Comparison of ENCODE assay signal across 1 cellular context in genomic region chr19:16495982-16496612, GRCh38.
TF ChIP-seq lines count a peak whose summit lies in the region.

C19orf44 (plus strand) TSS chr19:16496394; CDS start chr19:16500793, 4,399 bp downstream.
CALR3 (minus strand) TSS chr19:16496167; CDS start chr19:16496129, 38 bp downstream.

TF ChIP-seq in HEK293, 187 proteins besides CTCF, POLR2A, EP300 and RAD21 (continued from another document and continues in another):
- peak; percentile 63; the same call in 1 of the 2 replicates for TF ChIP-seq ZNF629 (tag by site-specific recombination; IDR thresholded peaks at IDR 0.05)
- TF ChIP-seq KLF8 (tag by site-specific recombination; IDR thresholded peaks at IDR 0.05) = peak; percentile 87
- no peak for TF ChIP-seq KLF7 (tag by site-specific recombination; IDR thresholded peaks at IDR 0.05; ENCODE audit: borderline replicate concordance)
- TF ChIP-seq ZNF121 (tag by site-specific recombination; IDR thresholded peaks at IDR 0.05) = no peak
- TF ChIP-seq, protein P1, sequence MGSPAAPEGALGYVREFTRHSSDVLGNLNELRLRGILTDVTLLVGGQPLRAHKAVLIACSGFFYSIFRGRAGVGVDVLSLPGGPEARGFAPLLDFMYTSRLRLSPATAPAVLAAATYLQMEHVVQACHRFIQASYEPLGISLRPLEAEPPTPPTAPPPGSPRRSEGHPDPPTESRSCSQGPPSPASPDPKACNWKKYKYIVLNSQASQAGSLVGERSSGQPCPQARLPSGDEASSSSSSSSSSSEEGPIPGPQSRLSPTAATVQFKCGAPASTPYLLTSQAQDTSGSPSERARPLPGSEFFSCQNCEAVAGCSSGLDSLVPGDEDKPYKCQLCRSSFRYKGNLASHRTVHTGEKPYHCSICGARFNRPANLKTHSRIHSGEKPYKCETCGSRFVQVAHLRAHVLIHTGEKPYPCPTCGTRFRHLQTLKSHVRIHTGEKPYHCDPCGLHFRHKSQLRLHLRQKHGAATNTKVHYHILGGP (tag by site-specific recombination; IDR thresholded peaks at IDR 0.05) = no peak
- TF ChIP-seq ZNF394 (tag by site-specific recombination; IDR thresholded peaks at IDR 0.05; ENCODE audit: borderline replicate concordance) = no peak
- TF ChIP-seq, protein P2, sequence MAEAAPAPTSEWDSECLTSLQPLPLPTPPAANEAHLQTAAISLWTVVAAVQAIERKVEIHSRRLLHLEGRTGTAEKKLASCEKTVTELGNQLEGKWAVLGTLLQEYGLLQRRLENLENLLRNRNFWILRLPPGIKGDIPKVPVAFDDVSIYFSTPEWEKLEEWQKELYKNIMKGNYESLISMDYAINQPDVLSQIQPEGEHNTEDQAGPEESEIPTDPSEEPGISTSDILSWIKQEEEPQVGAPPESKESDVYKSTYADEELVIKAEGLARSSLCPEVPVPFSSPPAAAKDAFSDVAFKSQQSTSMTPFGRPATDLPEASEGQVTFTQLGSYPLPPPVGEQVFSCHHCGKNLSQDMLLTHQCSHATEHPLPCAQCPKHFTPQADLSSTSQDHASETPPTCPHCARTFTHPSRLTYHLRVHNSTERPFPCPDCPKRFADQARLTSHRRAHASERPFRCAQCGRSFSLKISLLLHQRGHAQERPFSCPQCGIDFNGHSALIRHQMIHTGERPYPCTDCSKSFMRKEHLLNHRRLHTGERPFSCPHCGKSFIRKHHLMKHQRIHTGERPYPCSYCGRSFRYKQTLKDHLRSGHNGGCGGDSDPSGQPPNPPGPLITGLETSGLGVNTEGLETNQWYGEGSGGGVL (tag by site-specific recombination; IDR thresholded peaks at IDR 0.05) = no peak
- TF ChIP-seq ZNF768 (tag by site-specific recombination; IDR thresholded peaks at IDR 0.05) = no peak
- peak; percentile 56 for TF ChIP-seq ZSCAN30 (tag by site-specific recombination; IDR thresholded peaks at IDR 0.05)
- TF ChIP-seq KLF10 (tag by site-specific recombination; IDR thresholded peaks at IDR 0.05) = peak; percentile 85
- TF ChIP-seq ZBTB44 (tag by site-specific recombination; IDR thresholded peaks at IDR 0.05) = no peak
- TF ChIP-seq ZEB2 (tag by site-specific recombination; IDR thresholded peaks at IDR 0.05) = 0 out of 2 replicates have a peak, but pooled peaks have one; percentile 16
- TF ChIP-seq KLF1 (tag by site-specific recombination; IDR thresholded peaks at IDR 0.05) = 0 out of 2 replicates have a peak, but pooled peaks have one; percentile 18
- TF ChIP-seq ZNF184 (tag by site-specific recombination; IDR thresholded peaks at IDR 0.05) = 0 out of 2 replicates have a peak, but pooled peaks have one; percentile 39
- TF ChIP-seq ZNF830 (tag by site-specific recombination; IDR thresholded peaks at IDR 0.05; ENCODE audit: low read depth) = no peak
- no peak for TF ChIP-seq ZNF132 (tag by site-specific recombination; IDR thresholded peaks at IDR 0.05; ENCODE audit: borderline replicate concordance)
- no peak for TF ChIP-seq ZNF221 (tag by site-specific recombination; IDR thresholded peaks at IDR 0.05; ENCODE audit: borderline replicate concordance)
- no peak for TF ChIP-seq TCF7L2 (IDR thresholded peaks at IDR 0.05; ENCODE audit: borderline replicate concordance, low read depth, low read length)
- 0 out of 2 replicates have a peak, but pooled peaks have one; percentile 8 for TF ChIP-seq WT1 (tag by site-specific recombination; IDR thresholded peaks at IDR 0.05)
- TF ChIP-seq ZBTB11 (tag by site-specific recombination; conservative IDR thresholded peaks at IDR 0.05; ENCODE audit: low read depth) = peak; percentile 74
- TF ChIP-seq, protein P3, sequence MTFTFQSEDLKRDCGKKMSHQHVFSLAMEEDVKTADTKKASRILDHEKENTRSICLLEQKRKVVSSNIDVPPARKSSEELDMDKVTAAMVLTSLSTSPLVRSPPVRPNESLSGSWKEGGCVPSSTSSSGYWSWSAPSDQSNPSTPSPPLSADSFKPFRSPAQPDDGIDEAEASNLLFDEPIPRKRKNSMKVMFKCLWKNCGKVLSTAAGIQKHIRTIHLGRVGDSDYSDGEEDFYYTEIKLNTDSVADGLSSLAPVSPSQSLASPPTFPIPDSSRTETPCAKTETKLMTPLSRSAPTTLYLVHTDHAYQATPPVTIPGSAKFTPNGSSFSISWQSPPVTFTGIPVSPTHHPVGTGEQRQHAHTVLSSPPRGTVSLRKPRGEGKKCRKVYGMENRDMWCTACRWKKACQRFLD (tag by site-specific recombination; IDR thresholded peaks at IDR 0.05) = no peak
- no peak for TF ChIP-seq ZNF791 (tag by site-specific recombination; IDR thresholded peaks at IDR 0.05)
- TF ChIP-seq SALL2 (tag by site-specific recombination; IDR thresholded peaks at IDR 0.05; ENCODE audit: borderline replicate concordance) = no peak
- TF ChIP-seq ZNF610 (tag by site-specific recombination; IDR thresholded peaks at IDR 0.05; ENCODE audit: borderline replicate concordance) = 0 out of 2 replicates have a peak, but pooled peaks have one; percentile 20
- TF ChIP-seq ZNF169 (tag by site-specific recombination; IDR thresholded peaks at IDR 0.05) = no peak
- no peak for TF ChIP-seq ZBTB1 (tag by site-specific recombination; IDR thresholded peaks at IDR 0.05)
- no peak for TF ChIP-seq ZNF664 (tag by site-specific recombination; IDR thresholded peaks at IDR 0.05)
- no peak for TF ChIP-seq ZNF174 (tag by site-specific recombination; IDR thresholded peaks at IDR 0.05)
- no peak for TF ChIP-seq ZNF311 (tag by site-specific recombination; IDR thresholded peaks at IDR 0.05; ENCODE audit: borderline replicate concordance)
- TF ChIP-seq, protein P4, sequence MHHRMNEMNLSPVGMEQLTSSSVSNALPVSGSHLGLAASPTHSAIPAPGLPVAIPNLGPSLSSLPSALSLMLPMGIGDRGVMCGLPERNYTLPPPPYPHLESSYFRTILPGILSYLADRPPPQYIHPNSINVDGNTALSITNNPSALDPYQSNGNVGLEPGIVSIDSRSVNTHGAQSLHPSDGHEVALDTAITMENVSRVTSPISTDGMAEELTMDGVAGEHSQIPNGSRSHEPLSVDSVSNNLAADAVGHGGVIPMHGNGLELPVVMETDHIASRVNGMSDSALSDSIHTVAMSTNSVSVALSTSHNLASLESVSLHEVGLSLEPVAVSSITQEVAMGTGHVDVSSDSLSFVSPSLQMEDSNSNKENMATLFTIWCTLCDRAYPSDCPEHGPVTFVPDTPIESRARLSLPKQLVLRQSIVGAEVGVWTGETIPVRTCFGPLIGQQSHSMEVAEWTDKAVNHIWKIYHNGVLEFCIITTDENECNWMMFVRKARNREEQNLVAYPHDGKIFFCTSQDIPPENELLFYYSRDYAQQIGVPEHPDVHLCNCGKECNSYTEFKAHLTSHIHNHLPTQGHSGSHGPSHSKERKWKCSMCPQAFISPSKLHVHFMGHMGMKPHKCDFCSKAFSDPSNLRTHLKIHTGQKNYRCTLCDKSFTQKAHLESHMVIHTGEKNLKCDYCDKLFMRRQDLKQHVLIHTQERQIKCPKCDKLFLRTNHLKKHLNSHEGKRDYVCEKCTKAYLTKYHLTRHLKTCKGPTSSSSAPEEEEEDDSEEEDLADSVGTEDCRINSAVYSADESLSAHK (tag by site-specific recombination; IDR thresholded peaks at IDR 0.05) = 0 out of 2 replicates have a peak, but pooled peaks have one; percentile 24
- no peak for TF ChIP-seq ZNF677 (tag by site-specific recombination; IDR thresholded peaks at IDR 0.05)
- TF ChIP-seq ZNF48 (tag by site-specific recombination; IDR thresholded peaks at IDR 0.05) = no peak
- no peak for TF ChIP-seq SCRT2 (tag by site-specific recombination; IDR thresholded peaks at IDR 0.05)
- TF ChIP-seq, protein P5, sequence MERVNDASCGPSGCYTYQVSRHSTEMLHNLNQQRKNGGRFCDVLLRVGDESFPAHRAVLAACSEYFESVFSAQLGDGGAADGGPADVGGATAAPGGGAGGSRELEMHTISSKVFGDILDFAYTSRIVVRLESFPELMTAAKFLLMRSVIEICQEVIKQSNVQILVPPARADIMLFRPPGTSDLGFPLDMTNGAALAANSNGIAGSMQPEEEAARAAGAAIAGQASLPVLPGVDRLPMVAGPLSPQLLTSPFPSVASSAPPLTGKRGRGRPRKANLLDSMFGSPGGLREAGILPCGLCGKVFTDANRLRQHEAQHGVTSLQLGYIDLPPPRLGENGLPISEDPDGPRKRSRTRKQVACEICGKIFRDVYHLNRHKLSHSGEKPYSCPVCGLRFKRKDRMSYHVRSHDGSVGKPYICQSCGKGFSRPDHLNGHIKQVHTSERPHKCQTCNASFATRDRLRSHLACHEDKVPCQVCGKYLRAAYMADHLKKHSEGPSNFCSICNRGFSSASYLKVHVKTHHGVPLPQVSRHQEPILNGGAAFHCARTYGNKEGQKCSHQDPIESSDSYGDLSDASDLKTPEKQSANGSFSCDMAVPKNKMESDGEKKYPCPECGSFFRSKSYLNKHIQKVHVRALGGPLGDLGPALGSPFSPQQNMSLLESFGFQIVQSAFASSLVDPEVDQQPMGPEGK (tag by site-specific recombination; IDR thresholded peaks at IDR 0.05) = peak; percentile 95
- peak; percentile 100 for TF ChIP-seq ZNF76 (tag by site-specific recombination; IDR thresholded peaks at IDR 0.05; ENCODE audit: borderline replicate concordance, low read depth)
- TF ChIP-seq ZNF133 (tag by site-specific recombination; IDR thresholded peaks at IDR 0.05) = no peak
- no peak for TF ChIP-seq ZBTB49 (tag by site-specific recombination; IDR thresholded peaks at IDR 0.05; ENCODE audit: low read depth)
- no peak for TF ChIP-seq ZNF785 (tag by site-specific recombination; IDR thresholded peaks at IDR 0.05)
- TF ChIP-seq, protein P6, sequence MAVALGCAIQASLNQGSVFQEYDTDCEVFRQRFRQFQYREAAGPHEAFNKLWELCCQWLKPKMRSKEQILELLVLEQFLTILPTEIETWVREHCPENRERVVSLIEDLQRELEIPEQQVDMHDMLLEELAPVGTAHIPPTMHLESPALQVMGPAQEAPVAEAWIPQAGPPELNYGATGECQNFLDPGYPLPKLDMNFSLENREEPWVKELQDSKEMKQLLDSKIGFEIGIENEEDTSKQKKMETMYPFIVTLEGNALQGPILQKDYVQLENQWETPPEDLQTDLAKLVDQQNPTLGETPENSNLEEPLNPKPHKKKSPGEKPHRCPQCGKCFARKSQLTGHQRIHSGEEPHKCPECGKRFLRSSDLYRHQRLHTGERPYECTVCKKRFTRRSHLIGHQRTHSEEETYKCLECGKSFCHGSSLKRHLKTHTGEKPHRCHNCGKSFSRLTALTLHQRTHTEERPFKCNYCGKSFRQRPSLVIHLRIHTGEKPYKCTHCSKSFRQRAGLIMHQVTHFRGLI (tag by site-specific recombination; IDR thresholded peaks at IDR 0.05) = peak; percentile 70; the same call in 1 of the 2 replicates
- no peak for TF ChIP-seq HOXC10 (CRISPR knock-in tag; IDR thresholded peaks at IDR 0.05)
- TF ChIP-seq ZNF777 (tag by site-specific recombination; IDR thresholded peaks at IDR 0.05; ENCODE audit: borderline replicate concordance) = peak; percentile 49; the same call in 1 of the 2 replicates
- peak; percentile 99 for TF ChIP-seq SP3 (tag by site-specific recombination; IDR thresholded peaks at IDR 0.05)
- TF ChIP-seq ZBTB6 (tag by site-specific recombination; IDR thresholded peaks at IDR 0.05) = no peak
